In genomic region chr6:52337633-52338290, GRCh38 we compare ENCODE assay signal across 2 cellular contexts.
TF ChIP-seq lines count a peak whose summit lies in the region.

No MANE protein-coding gene starts in this region.

TF ChIP-seq in GM12891, 5 proteins besides CTCF, POLR2A, EP300 and RAD21 (continued from another document):
- TF ChIP-seq POLR2AphosphoS5 (IDR thresholded peaks at IDR 0.05; ENCODE audit: low read depth, low read length): no peak
- no peak for TF ChIP-seq TAF1 (IDR thresholded peaks at IDR 0.05; ENCODE audit: low read depth, low read length)
- peak; percentile 68 for TF ChIP-seq SPI1 (IDR thresholded peaks at IDR 0.05; ENCODE audit: low read depth, low read length)

TF ChIP-seq in GM12878, 131 proteins besides CTCF, POLR2A, EP300 and RAD21:
- TF ChIP-seq SPI1 (IDR thresholded peaks at IDR 0.05; ENCODE audit: borderline replicate concordance, insufficient read depth, low read depth, low read length) (peak; percentile 21; the same call in 1 of the 2 replicates), RUNX3 (IDR thresholded peaks at IDR 0.05; ENCODE audit: low read length) (0 out of 2 replicates have a peak, but pooled peaks have one; percentile 21), PAX8 (IDR thresholded peaks at IDR 0.05) (no peak), ZNF24 (IDR thresholded peaks at IDR 0.05) (no peak)
